8 cellular contexts compared by ENCODE assay signal in the genomic region with DNA sequence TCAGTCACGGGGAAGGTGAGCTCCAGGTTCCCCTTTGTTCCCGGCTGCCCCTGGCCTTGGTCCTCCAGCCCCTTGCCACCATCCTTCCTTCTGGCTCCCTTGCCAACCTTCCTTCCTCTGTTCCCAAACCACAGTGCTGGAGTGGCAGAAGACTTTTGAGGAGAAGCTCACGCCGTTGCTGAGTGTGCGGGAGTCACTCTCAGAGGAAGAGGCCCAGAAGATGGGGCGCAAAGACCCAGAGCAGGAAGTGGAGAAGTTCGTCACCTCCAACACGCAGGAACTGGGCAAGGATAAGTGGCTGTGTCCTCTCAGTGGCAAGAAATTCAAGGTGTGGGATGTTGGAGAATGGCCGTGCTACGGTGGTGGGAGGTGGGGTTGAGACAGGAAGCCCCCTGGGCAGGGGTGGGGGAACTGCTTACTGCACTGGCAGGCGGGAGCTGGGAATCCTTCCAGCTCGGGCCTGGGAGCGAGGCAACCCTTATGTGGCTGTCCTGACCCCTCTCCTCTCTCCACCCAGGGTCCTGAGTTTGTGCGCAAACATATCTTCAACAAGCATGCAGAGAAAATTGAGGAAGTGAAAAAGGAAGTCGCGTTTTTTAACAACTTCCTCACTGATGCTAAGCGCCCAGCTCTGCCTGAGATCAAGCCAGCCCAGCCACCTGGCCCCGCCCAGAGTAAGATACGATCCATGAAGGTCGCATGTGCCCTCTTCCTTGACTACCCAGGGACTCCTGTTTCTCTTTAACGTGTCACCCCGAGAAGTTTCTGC. TPM values are rescaled to one million over a fixed set of nuclear protein-coding genes. Genes with fewer than 3 reads are reported as not detected.
DNase-seq lines count a peak whose midpoint lies in the region; ATAC-seq and TF ChIP-seq lines count a peak whose summit lies in the region.

No MANE protein-coding gene starts in this region.

- H3K4me1 ChIP-seq in spleen = peaks cover 32 to 67% (median 50%) of the 10 kb centered on the region in 6 donors

- peak overlapping the region; percentile 81 to 91 (median 86) for H3K27ac ChIP-seq in spleen

- H3K27me3 ChIP-seq in spleen (replicated peaks in 1 of 7) = peaks cover 0 to 24% (median 9%) of the 10 kb centered on the region in 7 donors

- TF ChIP-seq CTCF in spleen (IDR thresholded peaks at IDR 0.05 in 8 of 11, conservative IDR thresholded peaks at IDR 0.05 in 3 of 11) = no peak

- peaks cover 0 to 64% (median 60%) of the 10 kb centered on the region in 6 donors for H3K36me3 ChIP-seq in spleen

- DNase-seq in SIG-M5 treated with dmso at 0.1 percent for 504 hours (lab: John Stamatoyannopoulos, UW; ENCODE audit: unreplicated experiment) (peak; percentile 93), spleen (peak; percentile 93), NCI-H146 (lab: John Stamatoyannopoulos, UW) (no peak), superior temporal gyrus (ENCODE audit: extremely low spot score) (no peak), ACHN (no peak)
- peak; percentile 69 for DNase-seq in central memory CD4-positive, alpha-beta T cell

- intact Hi-C loops in spleen (cut with DNase I; ENCODE audit: low total_unique reads) = no loop called here

- peak overlapping the region in 3 of 8 donors; percentile 13 to 83 (median 25) for H3K4me3 ChIP-seq in spleen

- no peaks in the 10 kb centered on the region for H3K9me3 ChIP-seq in spleen

- in situ Hi-C loops in ACHN (cut with HindIII; ENCODE audit: low pct_ligation_motif_present, low pct_unique_long_range_greater_than_20kb, low sequenced_read_pairs) = loop anchor here (10.0 kb wide), 1 partner anchor 167 kb away; no protein-coding TSS in a partner anchor

- WGBS in spleen, 5 donors = 16 to 21% (median 18%) methylated on average over 22 of the region's 22 CpGs

- ATAC-seq in HG02973 (IDR thresholded peaks at IDR 0.05; ENCODE audit: unreplicated experiment) = peak; percentile 40

- TF ChIP-seq POLR2A in GM18526 (IDR thresholded peaks at IDR 0.05; ENCODE audit: extremely low read depth, insufficient read length) (peak; percentile 52), spleen (IDR thresholded peaks at IDR 0.05) (no peak)

RNA-seq across cellular contexts. Expression of gene UFSP1, which starts 2.1 kb away (rescaled TPM):
- 1 to 10 TPM; 1.3 to 5.6 (median 2.8) TPM for total RNA-seq in spleen
- polyA plus RNA-seq in spleen = 1 to 10 TPM; 4.2 to 6.9 (median 5.1) TPM

RNA-seq across cellular contexts. Expression of gene ACHE, which starts 8.3 kb away (rescaled TPM):
- 10 to 100 TPM in 1 of 7 donors, 1 to 10 TPM in 6; 2.1 to 10.8 (median 4.4) TPM for total RNA-seq in spleen
- polyA plus RNA-seq in spleen = 1 to 10 TPM; 2.0 to 3.7 (median 3.1) TPM

RNA-seq across cellular contexts. Expression of gene SRRT, which starts 12.5 kb away (rescaled TPM):
- 100 to 1,000 TPM in 4 of 7 donors, 10 to 100 TPM in 3; 67.0 to 160 (median 132) TPM for total RNA-seq in spleen
- polyA plus RNA-seq in spleen = 100 to 1,000 TPM in 1 of 3 donors, 10 to 100 TPM in 2; 54.7 to 104 (median 92.6) TPM

RNA-seq across cellular contexts. Expression of gene TRIP6, which starts 20.2 kb away (rescaled TPM):
- 10 to 100 TPM; 17.6 to 30.2 (median 22.2) TPM for total RNA-seq in spleen
- polyA plus RNA-seq in spleen = 10 to 100 TPM; 12.4 to 22.4 (median 14.8) TPM

RNA-seq across cellular contexts. Expression of gene SLC12A9, which starts 34.9 kb away (rescaled TPM):
- total RNA-seq in spleen = 100 to 1,000 TPM in 1 of 7 donors, 10 to 100 TPM in 6; 34.4 to 109 (median 55.7) TPM
- polyA plus RNA-seq in spleen = 10 to 100 TPM; 17.0 to 48.4 (median 39.3) TPM

Comparison
In these comparisons a context has a peak if more than half of its experiments do, and no peak if none do; other contexts are left out.
1. DNase-seq: peak in SIG-M5 treated with dmso at 0.1 percent for 504 hours (single experiment), central memory CD4-positive, alpha-beta T cell (single experiment) and spleen (single experiment); none in NCI-H146 (single experiment), superior temporal gyrus (single experiment) and ACHN (single experiment).